27 cellular contexts compared by ENCODE assay signal in the genomic region with DNA sequence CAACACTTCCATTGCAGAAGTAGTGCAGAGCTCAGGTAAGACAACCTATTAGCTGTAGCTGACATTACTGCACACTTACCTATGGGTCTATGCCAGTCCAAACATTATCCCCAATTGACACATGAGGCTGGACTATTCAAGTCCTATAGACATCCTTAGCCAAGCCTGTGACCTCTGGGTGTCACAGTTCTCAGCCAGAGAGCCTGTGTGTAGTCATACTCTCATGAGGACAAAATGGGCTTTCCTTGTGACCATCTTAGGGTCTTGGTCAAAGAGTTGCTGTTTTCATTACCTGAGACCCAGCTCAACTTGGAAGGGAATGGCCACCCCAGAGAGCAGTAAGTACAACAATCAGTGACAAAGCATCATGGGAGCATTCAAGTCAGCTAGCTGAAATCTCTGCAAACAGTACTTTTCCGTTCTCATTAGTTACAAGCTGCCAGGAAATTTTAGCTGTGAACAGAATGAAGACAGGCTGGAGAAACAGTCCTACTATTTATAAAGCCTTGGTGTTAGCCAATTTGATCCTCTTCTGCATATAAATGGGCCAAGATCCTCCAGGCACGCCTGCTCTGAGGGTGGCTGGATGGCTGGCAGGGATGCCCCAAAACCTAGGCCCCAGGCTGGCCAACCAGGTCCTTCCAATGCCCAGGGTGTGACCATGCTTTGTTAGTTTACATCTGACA. TPM values are rescaled to one million over a fixed set of nuclear protein-coding genes. Genes with fewer than 3 reads are reported as not detected.
A peak's percentile ranks its signal among the peaks of the same experiment; 100 is the strongest.
DNase-seq lines count a peak whose midpoint lies in the region; ATAC-seq, FAIRE-seq and TF ChIP-seq lines count a peak whose summit lies in the region.
"Had no signal": no experiment of that assay in that cellular context is flagged by ENCODE, and none has a peak within 500 bp of the region (broad histone marks: within the 10 kb centered on the region; RNA-seq: fewer than 3 reads in every experiment).

No MANE protein-coding gene starts in this region.

- POLR2A ChIA-PET in CD8-positive, alpha-beta memory T cell (lab: Charles Lee) = no interaction called here

- intact Hi-C loops in left lung (cut with DNase I) = no loop called here

- FAIRE-seq in frontal cortex (lab: Jason Lieb, UNC) = no peak
- FAIRE-seq: small intestine had no signal

- H3K27me3 Mint-ChIP-seq in CD8-positive, alpha-beta memory T cell = no peaks in the 10 kb centered on the region
- H3K27me3 Mint-ChIP-seq: CD4-positive, alpha-beta memory T cell had no signal

- DNase-seq in adipocyte (ENCODE audit: low read depth) = no peak
- peak; percentile 28 to 38 for DNase-seq in frontal cortex (ENCODE audit: low spot score in 2 of 2)
- DNase-seq in left lung = no peak
- peak; percentile 87 for DNase-seq in superior temporal gyrus (ENCODE audit: extremely low spot score)
- no peak for DNase-seq in CD8-positive, alpha-beta memory T cell
- DNase-seq in central memory CD4-positive, alpha-beta T cell = no peak
- no peak for DNase-seq in SIG-M5 treated with dmso at 0.1 percent for 504 hours (lab: John Stamatoyannopoulos, UW; ENCODE audit: unreplicated experiment)
- DNase-seq: activated CD4-positive, alpha-beta T cell treated with anti-CD3 and anti-CD28 coated beads, Interleukin-2, amount 50 U/mL, for 1 hour; CD4-positive, alpha-beta memory T cell; DMS153; erythroblast; foreskin keratinocyte; GDM1; KG1; kidney glomerular epithelial cell; NCI-H146; NCI-H510A treated with DMSO at 0.1 percent for 48 hours; PC-9; SIG-M5; small intestine; stimulated activated CD4-positive, alpha-beta T cell treated with anti-CD3 and anti-CD28 coated beads, Interleukin-2, amount 100 ng/mL, for 24 hours; thyroid gland had no signal

- H3K27me3 ChIP-seq in adipocyte (replicated peaks; ENCODE audit: control insufficient read depth, insufficient read depth, low read length) = no peaks in the 10 kb centered on the region
- no peaks in the 10 kb centered on the region for H3K27me3 ChIP-seq in left lung
- no peaks in the 10 kb centered on the region for H3K27me3 ChIP-seq in CD8-positive, alpha-beta memory T cell (ENCODE audit: insufficient read depth, low read length, poor library complexity, severe bottlenecking)
- H3K27me3 ChIP-seq: breast epithelium, foreskin keratinocyte, thyroid gland had no signal

- peaks cover 47 to 82% (median 70%) of the 10 kb centered on the region in 3 donors for H3K4me1 Mint-ChIP-seq in CD8-positive, alpha-beta memory T cell

- H3K9me3 Mint-ChIP-seq in CD8-positive, alpha-beta memory T cell = no peaks in the 10 kb centered on the region
- H3K9me3 Mint-ChIP-seq: activated T-helper 2 cell treated with anti-CD3 and anti-CD28 coated beads, Interferon-gamma antibody, Interleukin-2, Interleukin-4, amounts not matched to agents 10 μg/mL and 5 μg/mL and 100 μg/mL, durations not matched to agents 14 hours and 24 hours and 36 hours; stimulated activated effector memory CD8-positive, alpha-beta T cell treated with anti-CD3 and anti-CD28 coated beads, Interleukin-12 subunit alpha, Interleukin-12 subunit beta, amount 100 ng/mL, for 72 hours had no signal

- H3K9me3 ChIP-seq in adipocyte (ENCODE audit: control insufficient read depth, low read length) (no peaks in the 10 kb centered on the region), left lung (no peaks in the 10 kb centered on the region)
- H3K9me3 ChIP-seq in CD8-positive, alpha-beta memory T cell (ENCODE audit: low read length) = no peaks in the 10 kb centered on the region
- H3K9me3 ChIP-seq: breast epithelium, prostate gland, thyroid gland had no signal

- H3K4me3 ChIP-seq in adipocyte (ENCODE audit: low read length) (no peak overlapping the region), left lung (no peak overlapping the region)
- no peak overlapping the region for H3K4me3 ChIP-seq in CD8-positive, alpha-beta memory T cell (ENCODE audit: low read length)
- H3K4me3 ChIP-seq: breast epithelium, PC-9, prostate gland, thyroid gland had no signal

- H3K27ac ChIP-seq in left lung = no peak overlapping the region
- H3K27ac ChIP-seq in CD8-positive, alpha-beta memory T cell (ENCODE audit: low read depth, low read length) = no peak overlapping the region
- H3K27ac ChIP-seq: breast epithelium, foreskin keratinocyte, PC-9, prostate gland, thyroid gland had no signal

- CTCF ChIA-PET in CD8-positive, alpha-beta memory T cell (lab: Charles Lee) = no interaction called here

- H3K4me3 Mint-ChIP-seq in CD8-positive, alpha-beta memory T cell = no peak overlapping the region
- H3K4me3 Mint-ChIP-seq: CD4-positive, alpha-beta memory T cell; stimulated activated effector memory CD8-positive, alpha-beta T cell treated with anti-CD3 and anti-CD28 coated beads, Interleukin-12 subunit alpha, Interleukin-12 subunit beta, amount 100 ng/mL, for 72 hours had no signal

- no peak for TF ChIP-seq CTCF in left lung (IDR thresholded peaks at IDR 0.05)

- peak overlapping the region; percentile 10 for H3K9ac ChIP-seq in adipocyte (ENCODE audit: low read length)

- ATAC-seq in left lung = peak; percentile 37
- no peak for ATAC-seq in HG03045 (IDR thresholded peaks at IDR 0.05; ENCODE audit: unreplicated experiment)
- ATAC-seq: foreskin keratinocyte; stimulated activated effector memory CD8-positive, alpha-beta T cell treated with anti-CD3 and anti-CD28 coated beads, Interleukin-12 subunit alpha, Interleukin-12 subunit beta, amount 100 ng/mL, for 72 hours had no signal

- H3K36me3 Mint-ChIP-seq in CD8-positive, alpha-beta memory T cell = peaks cover 5 to 68% (median 31%) of the 10 kb centered on the region in 3 donors

- H3K36me3 ChIP-seq in adipocyte (ENCODE audit: control insufficient read depth, insufficient read depth, low read length, severe bottlenecking) = peaks cover 3% of the 10 kb centered on the region
- peaks cover 0 to 33% of the 10 kb centered on the region in 2 donors for H3K36me3 ChIP-seq in left lung
- H3K36me3 ChIP-seq in CD8-positive, alpha-beta memory T cell (ENCODE audit: insufficient read depth, low read length) = peaks cover 12% of the 10 kb centered on the region
- H3K36me3 ChIP-seq: breast epithelium, prostate gland, thyroid gland had no signal

- no peak overlapping the region for H3K27ac Mint-ChIP-seq in CD8-positive, alpha-beta memory T cell
- H3K27ac Mint-ChIP-seq: activated T-helper 2 cell treated with anti-CD3 and anti-CD28 coated beads, Interferon-gamma antibody, Interleukin-2, Interleukin-4, amounts not matched to agents 10 μg/mL and 5 μg/mL and 100 μg/mL, durations not matched to agents 14 hours and 24 hours and 36 hours had no signal

- H3K4me1 ChIP-seq in adipocyte (ENCODE audit: control insufficient read depth, insufficient read depth, low read length) (peaks cover 23% of the 10 kb centered on the region), left lung (peaks cover 0 to 4% of the 10 kb centered on the region in 2 donors)
- H3K4me1 ChIP-seq in CD8-positive, alpha-beta memory T cell (ENCODE audit: insufficient read depth, low read length) = peaks cover 12% of the 10 kb centered on the region
- H3K4me1 ChIP-seq: breast epithelium, prostate gland had no signal

RNA-seq across cellular contexts. Expression of gene NUDCD3, which starts 44.3 kb away (rescaled TPM):
- total RNA-seq in frontal cortex = 110 TPM
- 10 to 100 TPM; 90.1 to 93.4 TPM for total RNA-seq in left lung
- total RNA-seq in CD8-positive, alpha-beta memory T cell = 10 to 100 TPM; 98.8 to 99.5 TPM
- polyA plus RNA-seq in CD8-positive, alpha-beta memory T cell = 72.0 TPM

Comparison
In these comparisons a context has a peak if more than half of its experiments do, and no peak if none do; other contexts are left out.
1. DNase-seq: peak in frontal cortex (2 of 2) and superior temporal gyrus (single experiment); none in adipocyte (single experiment), left lung (0 of 2), CD8-positive, alpha-beta memory T cell (0 of 5), central memory CD4-positive, alpha-beta T cell (single experiment) and SIG-M5 treated with dmso at 0.1 percent for 504 hours (single experiment).